8 cellular contexts compared by ENCODE assay signal in genomic region chr4:15681372-15682339, GRCh38. TPM values are rescaled to one million over a fixed set of nuclear protein-coding genes. Genes with fewer than 3 reads are reported as not detected.
A peak's percentile ranks its signal among the peaks of the same experiment; 100 is the strongest.
DNase-seq lines count a peak whose midpoint lies in the region; ATAC-seq and TF ChIP-seq lines count a peak whose summit lies in the region.

Gene FAM200B (plus strand): TSS chr4:15681827. CDS start chr4:15686978, 5,151 bp downstream.

- intact Hi-C loops in left ventricle myocardium inferior (cut with micrococcal nuclease) = no loop called here

- no peaks in the 10 kb centered on the region for H3K9me3 ChIP-seq in T-helper 17 cell (ENCODE audit: control insufficient read depth, low read length, poor library complexity, severe bottlenecking)
- no peaks in the 10 kb centered on the region for H3K9me3 ChIP-seq in left ventricle myocardium inferior (replicated peaks)

- no peaks in the 10 kb centered on the region for H3K36me3 Mint-ChIP-seq in T-helper 17 cell (ENCODE audit: low read depth)
- H3K36me3 Mint-ChIP-seq in progenitor cell of endocrine pancreas (ENCODE audit: insufficient read depth) = peaks cover 11% of the 10 kb centered on the region

- TF ChIP-seq CTCF in left ventricle myocardium inferior (IDR thresholded peaks at IDR 0.05; ENCODE audit: borderline replicate concordance) = peak; percentile 49
- peak; percentile 16 for TF ChIP-seq CTCF in progenitor cell of endocrine pancreas (IDR thresholded peaks at IDR 0.05; ENCODE audit: unreplicated experiment)

- ATAC-seq in HG02885 (IDR thresholded peaks at IDR 0.05; ENCODE audit: poor library complexity, unreplicated experiment) = peak; percentile 93
- ATAC-seq in T-helper 17 cell = peak; percentile 98

- H3K27ac Mint-ChIP-seq in T-helper 17 cell = peak within 1 kb of the TSS; percentile 100
- H3K27ac Mint-ChIP-seq in progenitor cell of endocrine pancreas = peak within 1 kb of the TSS; percentile 100

- H3K4me3 ChIP-seq in left ventricle myocardium inferior = peak within 1 kb of the TSS; percentile 89

- peaks cover 17% of the 10 kb centered on the region for H3K36me3 ChIP-seq in left ventricle myocardium inferior

- H3K4me1 ChIP-seq in left ventricle myocardium inferior = peaks cover 39% of the 10 kb centered on the region

- peak within 1 kb of the TSS; percentile 98 for H3K4me3 Mint-ChIP-seq in T-helper 17 cell
- peak within 1 kb of the TSS; percentile 94 for H3K4me3 Mint-ChIP-seq in progenitor cell of endocrine pancreas (ENCODE audit: low read depth)

- DNase-seq in NCI-H1694 treated with DMSO at 0.1 percent for 48 hours (lab: John Stamatoyannopoulos, UW) (peak; percentile 87), T-helper 17 cell (peak; percentile 90 to 97 (median 93)), amygdala (lab: John Stamatoyannopoulos, UW) (peak; percentile 58 to 99 (median 97)), left ventricle myocardium inferior (peak; percentile 99), progenitor cell of endocrine pancreas (ENCODE audit: low spot score, unreplicated experiment) (peak; percentile 100), ureter (ENCODE audit: low spot score) (peak; percentile 99)

- peak; percentile 75 for TF ChIP-seq POLR2A in GM15510 (IDR thresholded peaks at IDR 0.05; ENCODE audit: borderline replicate concordance, extremely low read depth, insufficient read length)

- H3K4me1 Mint-ChIP-seq in T-helper 17 cell (peaks cover 20% of the 10 kb centered on the region), progenitor cell of endocrine pancreas (ENCODE audit: low read depth) (peaks cover 25% of the 10 kb centered on the region)

- H3K27me3 Mint-ChIP-seq in T-helper 17 cell (no peaks in the 10 kb centered on the region), progenitor cell of endocrine pancreas (no peaks in the 10 kb centered on the region)

- H3K27ac ChIP-seq in left ventricle myocardium inferior (replicated peaks) = peak within 1 kb of the TSS; percentile 95

- no peaks in the 10 kb centered on the region for H3K27me3 ChIP-seq in left ventricle myocardium inferior (ENCODE audit: low read depth)

- H3K9me3 Mint-ChIP-seq in progenitor cell of endocrine pancreas (ENCODE audit: low read depth) = no peaks in the 10 kb centered on the region

RNA-seq across cellular contexts. Expression of gene FAM200B, which starts in this region (rescaled TPM):
- 10 to 100 TPM; 14.1 to 20.5 TPM for total RNA-seq in T-helper 17 cell
- 29.1 TPM for total RNA-seq in left ventricle myocardium inferior
- 29.0 and 31.4 TPM in 2 replicates for total RNA-seq in progenitor cell of endocrine pancreas
- total RNA-seq in ureter = 42.7 TPM

Comparison
In these comparisons a context has a peak if more than half of its experiments do, and no peak if none do; other contexts are left out.
1. Peak in every context shown above with its lines: DNase-seq, ATAC-seq, H3K4me3 ChIP-seq and H3K27ac ChIP-seq.